ENCODE assay signal across 5 cellular contexts in the genomic region with DNA sequence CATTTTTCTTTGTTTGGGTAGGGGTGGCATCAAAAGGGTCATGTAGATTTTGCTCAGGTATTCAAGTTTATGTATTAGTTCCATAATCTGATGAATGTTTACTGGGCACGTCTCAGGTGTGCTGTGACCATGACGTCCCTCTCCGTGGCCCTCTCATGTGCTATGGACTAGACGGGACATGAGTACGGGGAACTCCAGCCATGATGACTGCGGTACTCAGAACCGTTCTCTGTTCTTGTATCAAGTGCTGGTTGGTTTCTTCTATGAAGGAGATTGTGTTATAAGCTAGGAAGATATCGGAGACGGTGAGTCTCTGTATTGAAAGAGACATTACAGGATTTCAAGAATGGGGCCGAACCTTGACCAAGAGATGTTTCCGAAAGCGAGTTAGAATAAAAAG.
"Had no signal": no experiment of that assay in that cellular context is flagged by ENCODE, and none has a peak within 500 bp of the region (broad histone marks: within the 10 kb centered on the region; RNA-seq: fewer than 3 reads in every experiment).

No MANE protein-coding gene starts in this region.

- H3K27ac ChIP-seq: HL-60 had no signal

- H3K4me3 ChIP-seq: K562 had no signal

- DNase-seq: IMR-90, KBM-7, KG1 had no signal
